In genomic region chr10:91908358-91909177, GRCh38 we compare ENCODE assay signal across 8 cellular contexts. TPM values are rescaled to one million over a fixed set of nuclear protein-coding genes. Genes with fewer than 3 reads are reported as not detected.
A peak's percentile ranks its signal among the peaks of the same experiment; 100 is the strongest.
DNase-seq lines count a peak whose midpoint lies in the region; ATAC-seq and TF ChIP-seq lines count a peak whose summit lies in the region.

No MANE protein-coding gene starts in this region.

- intact Hi-C loops in thyroid gland (cut with DNase I): no loop called here

- H3K9me2 ChIP-seq in GM23338 (ENCODE audit: insufficient read depth): no peaks in the 10 kb centered on the region

- H3K36me3 ChIP-seq in GM23338 (ENCODE audit: insufficient read depth): peaks cover 8% of the 10 kb centered on the region; the same call in 1 of the 2 replicates
- H3K36me3 ChIP-seq in thyroid gland: no peaks in the 10 kb centered on the region

- H3K27me3 ChIP-seq in GM23338 (ENCODE audit: insufficient read depth) (no peaks in the 10 kb centered on the region), thyroid gland (no peaks in the 10 kb centered on the region)

- H3K27ac Mint-ChIP-seq in GM23338: peak overlapping the region; percentile 43

- H3K4me2 ChIP-seq in GM23338: peak overlapping the region; percentile 92

- H3K79me2 ChIP-seq in GM23338 (replicated peaks; ENCODE audit: insufficient read depth): peaks cover 23% of the 10 kb centered on the region

- peaks cover 3% of the 10 kb centered on the region; the same call in 2 of the 3 replicates for H3K9me3 Mint-ChIP-seq in GM23338

- H3K4me1 ChIP-seq in GM23338 (ENCODE audit: insufficient read depth): peaks cover 21% of the 10 kb centered on the region
- peaks cover 0 to 6% of the 10 kb centered on the region in 2 donors for H3K4me1 ChIP-seq in thyroid gland

- H3K4me3 ChIP-seq in GM23338 (peak overlapping the region; percentile 82), thyroid gland (replicated peaks in 1 of 3) (peak overlapping the region; percentile 43 to 84 (median 56))

- peaks cover 42% of the 10 kb centered on the region for H3K36me3 Mint-ChIP-seq in GM23338 (ENCODE audit: low read depth)

- peak; percentile 37 to 72 for TF ChIP-seq CTCF in GM23338 (conservative IDR thresholded peaks at IDR 0.05; ENCODE audit: low read depth in 2 of 2)
- no peak for TF ChIP-seq CTCF in omental fat pad (IDR thresholded peaks at IDR 0.05)
- peak in 4 of 6 experiments; percentile 16 to 51 (median 29) for TF ChIP-seq CTCF in thyroid gland (IDR thresholded peaks at IDR 0.05)

- ATAC-seq in GM23338: peak; percentile 87
- peak; percentile 62 for ATAC-seq in omental fat pad (ENCODE audit: low FRiP score)

- TF ChIP-seq POLR2A in Raji (IDR thresholded peaks at IDR 0.05; ENCODE audit: insufficient read depth, low read depth, low read length) (0 out of 2 replicates have a peak, but pooled peaks have one; percentile 55), thyroid gland (IDR thresholded peaks at IDR 0.05) (peak in 1 of 2 donors; percentile 51)

- H3K27ac ChIP-seq in GM23338 (ENCODE audit: low read depth) (peak overlapping the region; percentile 67; the same call in 1 of the 2 replicates), thyroid gland (peak overlapping the region; percentile 22 to 77 (median 72))

- 0 to 2% methylated on average over 7 to 10 of the region's 94 CpGs for WGBS in thyroid gland, 2 donors

- DNase-seq in GF-D8 (lab: John Stamatoyannopoulos, UW): peak; percentile 73
- DNase-seq in GM23338 (ENCODE audit: low spot score): peak; percentile 92
- peak; percentile 89 to 93 for DNase-seq in Kasumi-1 (lab: John Stamatoyannopoulos, UW)
- peak; percentile 36 to 71 (median 54) for DNase-seq in activated naive CD4-positive, alpha-beta T cell (lab: John Stamatoyannopoulos, UW)
- DNase-seq in glomerular visceral epithelial cell (ENCODE audit: extremely low spot score): peak; percentile 77
- no peak for DNase-seq in omental fat pad (ENCODE audit: low spot score)
- DNase-seq in thyroid gland: peak; percentile 78 to 83

- H2AFZ ChIP-seq in GM23338: peak overlapping the region; percentile 25; the same call in 1 of the 2 replicates

- H3F3A ChIP-seq in GM23338 (replicated peaks; ENCODE audit: low read depth): no peaks in the 10 kb centered on the region

- H3K27me3 Mint-ChIP-seq in GM23338 (ENCODE audit: insufficient read depth, low read depth, poor library complexity): peaks cover 13% of the 10 kb centered on the region

- H3K4me1 Mint-ChIP-seq in GM23338: peaks cover 26% of the 10 kb centered on the region

- no peaks in the 10 kb centered on the region for H4K20me1 ChIP-seq in GM23338 (replicated peaks; ENCODE audit: insufficient read depth)

- peak overlapping the region; percentile 87 for H3K4me3 Mint-ChIP-seq in GM23338

- no peaks in the 10 kb centered on the region for H3K9me3 ChIP-seq in thyroid gland

TF ChIP-seq in GM23338, 12 proteins besides CTCF, POLR2A, EP300 and RAD21:
- TF ChIP-seq ZNF114 (CRISPR knock-in tag; IDR thresholded peaks at IDR 0.05) (no peak), POLR2AphosphoS5 (IDR thresholded peaks at IDR 0.05; ENCODE audit: low read depth) (0 out of 2 replicates have a peak, but pooled peaks have one; percentile 25)
TF ChIP-seq in GM23338: peak in this region for 1.

RNA-seq across cellular contexts. Expression of gene FGFBP3, which starts 0.7 kb away (rescaled TPM):
- total RNA-seq in GM23338 (2014; rRNA removed; shearing (Covaris generic)): 73.2 and 73.9 TPM in 2 replicates
- 65.7 and 71.9 TPM in 2 replicates for polyA plus RNA-seq in GM23338 (2016; fragmentation: Nextera tagmentation; extraction: Ambion mirVana)
- total RNA-seq in omental fat pad: 1 to 10 TPM in 1 of 4 donors, under 1 TPM in 3; 0.28 to 3.0 (median 0.70) TPM
- 1 to 10 TPM in 3 of 4 donors, under 1 TPM in 1; 0.96 to 2.6 (median 2.0) TPM for total RNA-seq in thyroid gland

RNA-seq across cellular contexts. Expression of gene BTAF1, which starts 15.0 kb away (rescaled TPM):
- 47.3 and 55.7 TPM in 2 replicates for total RNA-seq in GM23338 (2014; rRNA removed; shearing (Covaris generic))
- 19.0 and 30.4 TPM in 2 replicates for polyA plus RNA-seq in GM23338 (2016; fragmentation: Nextera tagmentation; extraction: Ambion mirVana)
- total RNA-seq in omental fat pad (10 to 100 TPM; 33.1 to 72.3 (median 65.1) TPM), thyroid gland (10 to 100 TPM; 42.6 to 61.3 (median 46.6) TPM)

Comparison
In these comparisons a context has a peak if more than half of its experiments do, and no peak if none do; other contexts are left out.
1. CTCF ChIP-seq: peak in GM23338 (2 of 2) and thyroid gland (4 of 6); none in omental fat pad (0 of 3).
2. RNA of gene FGFBP3, which starts 0.7 kb away (total RNA-seq): 73.2 to 73.9 TPM in GM23338; 0.96 to 2.6 TPM in thyroid gland and 0.28 to 3.0 TPM in omental fat pad; every median in the first group is over 10 times any median in the second.